34 cellular contexts compared by ENCODE assay signal in the genomic region with DNA sequence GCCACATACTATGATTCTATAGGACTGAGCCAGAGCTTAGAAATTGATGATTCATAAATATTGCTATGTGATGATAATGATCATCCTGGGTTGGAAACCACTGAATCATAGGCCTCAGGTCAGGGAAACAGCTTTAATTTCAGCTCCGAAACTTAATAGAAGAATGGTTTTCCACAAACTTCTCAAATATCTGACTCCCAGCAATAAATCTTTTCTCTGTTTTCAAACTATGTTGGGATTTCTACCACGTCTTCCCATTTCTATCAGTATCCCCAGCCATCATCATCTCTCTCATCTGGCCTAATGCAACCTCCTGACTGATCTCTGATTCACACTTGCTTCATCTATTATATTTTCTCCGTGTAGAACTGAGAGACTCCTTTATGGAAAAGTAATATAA.
A peak's percentile ranks its signal among the peaks of the same experiment; 100 is the strongest.
DNase-seq lines count a peak whose midpoint lies in the region; ATAC-seq and TF ChIP-seq lines count a peak whose summit lies in the region.
"Had no signal": no experiment of that assay in that cellular context is flagged by ENCODE, and none has a peak within 500 bp of the region (broad histone marks: within the 10 kb centered on the region; RNA-seq: fewer than 3 reads in every experiment).

No MANE protein-coding gene starts in this region.

- H3K36me3 Mint-ChIP-seq in MCF 10A (ENCODE audit: insufficient read depth, unreplicated experiment): peaks cover 6% of the 10 kb centered on the region
- no peaks in the 10 kb centered on the region for H3K36me3 Mint-ChIP-seq in activated naive CD8-positive, alpha-beta T cell treated with anti-CD3 and anti-CD28 coated beads, Interleukin-2, amount 50 U/mL, for 24 hours (ENCODE audit: low read depth)
- H3K36me3 Mint-ChIP-seq: activated naive CD4-positive, alpha-beta T cell treated with anti-CD3 and anti-CD28 coated beads, Interleukin-2, amount 10 ng/mL, durations not matched to agents 7 days and 5 days; CD4-positive, alpha-beta memory T cell; naive thymus-derived CD4-positive, alpha-beta T cell had no signal

- H2AFZ ChIP-seq in mammary epithelial cell (ENCODE audit: low read depth, low read length) (peak overlapping the region; percentile 17), fibroblast of lung (ENCODE audit: low read length) (no peak overlapping the region)

- peaks cover 10% of the 10 kb centered on the region for H3K4me1 Mint-ChIP-seq in MCF 10A (ENCODE audit: insufficient read depth, unreplicated experiment)
- no peaks in the 10 kb centered on the region for H3K4me1 Mint-ChIP-seq in activated naive CD8-positive, alpha-beta T cell treated with anti-CD3 and anti-CD28 coated beads, Interleukin-2, amount 50 U/mL, for 24 hours
- H3K4me1 Mint-ChIP-seq: activated naive CD4-positive, alpha-beta T cell treated with anti-CD3 and anti-CD28 coated beads, Interleukin-2, amount 10 ng/mL, durations not matched to agents 7 days and 5 days; CD4-positive, alpha-beta memory T cell; naive thymus-derived CD4-positive, alpha-beta T cell had no signal

- no peaks in the 10 kb centered on the region for H3K9me3 Mint-ChIP-seq in MCF 10A (ENCODE audit: unreplicated experiment)
- H3K9me3 Mint-ChIP-seq in activated naive CD8-positive, alpha-beta T cell treated with anti-CD3 and anti-CD28 coated beads, Interleukin-2, amount 50 U/mL, for 24 hours: no peaks in the 10 kb centered on the region
- H3K9me3 Mint-ChIP-seq: activated naive CD4-positive, alpha-beta T cell treated with anti-CD3 and anti-CD28 coated beads, Interleukin-2, amount 10 ng/mL, durations not matched to agents 7 days and 5 days had no signal

- H3K4me3 Mint-ChIP-seq in MCF 10A (ENCODE audit: unreplicated experiment): no peak overlapping the region
- no peak overlapping the region for H3K4me3 Mint-ChIP-seq in activated naive CD8-positive, alpha-beta T cell treated with anti-CD3 and anti-CD28 coated beads, Interleukin-2, amount 50 U/mL, for 24 hours
- H3K4me3 Mint-ChIP-seq: activated naive CD4-positive, alpha-beta T cell treated with anti-CD3 and anti-CD28 coated beads, Interleukin-2, amount 10 ng/mL, durations not matched to agents 7 days and 5 days; CD4-positive, alpha-beta memory T cell; effector memory CD8-positive, alpha-beta T cell; naive thymus-derived CD4-positive, alpha-beta T cell had no signal

- dilution Hi-C loops in mammary epithelial cell (cut with HindIII; ENCODE audit: low sequenced_read_pairs): no loop called here

- no peaks in the 10 kb centered on the region for H3K36me3 ChIP-seq in mammary epithelial cell (ENCODE audit: insufficient read depth, low read length)
- H3K36me3 ChIP-seq in RWPE2 (ENCODE audit: low read depth): no peaks in the 10 kb centered on the region
- no peaks in the 10 kb centered on the region for H3K36me3 ChIP-seq in fibroblast of lung (ENCODE audit: control insufficient read depth, insufficient read depth, low read length)
- no peaks in the 10 kb centered on the region for H3K36me3 ChIP-seq in colonic mucosa
- H3K36me3 ChIP-seq: gastroesophageal sphincter, left ventricle myocardium inferior, prostate gland, WERI-Rb-1 had no signal

- H3K27ac Mint-ChIP-seq in MCF 10A (ENCODE audit: low read depth, unreplicated experiment): no peak overlapping the region
- no peak overlapping the region for H3K27ac Mint-ChIP-seq in activated naive CD8-positive, alpha-beta T cell treated with anti-CD3 and anti-CD28 coated beads, Interleukin-2, amount 50 U/mL, for 24 hours
- H3K27ac Mint-ChIP-seq: activated naive CD4-positive, alpha-beta T cell treated with anti-CD3 and anti-CD28 coated beads, Interleukin-2, amount 10 ng/mL, durations not matched to agents 7 days and 5 days; CD4-positive, alpha-beta memory T cell; effector memory CD8-positive, alpha-beta T cell; naive thymus-derived CD4-positive, alpha-beta T cell had no signal

- BruUV-seq in mammary epithelial cell (replicated peaks; lab: Mats Ljungman, UMichigan): no TSS peak
- no TSS peak for BruUV-seq in MCF 10A (replicated peaks; lab: Mats Ljungman, UMichigan)

- H3K27ac ChIP-seq in mammary epithelial cell (ENCODE audit: insufficient read depth, low read depth, low read length) (peak overlapping the region; percentile 24), RWPE2 (ENCODE audit: poor library complexity, severe bottlenecking) (peak overlapping the region; percentile 82), fibroblast of lung (ENCODE audit: insufficient read depth, low read length) (no peak overlapping the region), colonic mucosa (no peak overlapping the region)
- H3K27ac ChIP-seq: 22Rv1, gastroesophageal sphincter, left ventricle myocardium inferior, prostate gland, WERI-Rb-1 had no signal

- H3K4me3 ChIP-seq in mammary epithelial cell (replicated peaks in 1 of 3; ENCODE audit: insufficient read depth in 1 of 3, low read depth in 2 of 3, low read length in 3 of 3): no peak overlapping the region
- H3K4me3 ChIP-seq in RWPE2 (ENCODE audit: severe bottlenecking): no peak overlapping the region
- H3K4me3 ChIP-seq in fibroblast of lung (replicated peaks in 1 of 4; ENCODE audit: control extremely low read depth in 1 of 4, insufficient read depth in 1 of 4, low read depth in 3 of 4, low read length in 4 of 4): no peak overlapping the region
- H3K4me3 ChIP-seq in colonic mucosa: no peak overlapping the region
- H3K4me3 ChIP-seq: gastroesophageal sphincter, left ventricle myocardium inferior, prostate gland had no signal

- H4K20me1 ChIP-seq in mammary epithelial cell (ENCODE audit: insufficient read depth, low read length) (no peaks in the 10 kb centered on the region), fibroblast of lung (ENCODE audit: control insufficient read depth, extremely low read depth, insufficient read depth, low read length) (no peaks in the 10 kb centered on the region)

- H3K4me1 ChIP-seq in mammary epithelial cell (ENCODE audit: insufficient read depth, low read length): no peaks in the 10 kb centered on the region
- H3K4me1 ChIP-seq in RWPE2 (ENCODE audit: insufficient read depth, poor library complexity, severe bottlenecking): peaks cover 26% of the 10 kb centered on the region
- no peaks in the 10 kb centered on the region for H3K4me1 ChIP-seq in fibroblast of lung (ENCODE audit: control insufficient read depth, extremely low read depth, insufficient read depth, low read length)
- H3K4me1 ChIP-seq in colonic mucosa: no peaks in the 10 kb centered on the region
- H3K4me1 ChIP-seq: gastroesophageal sphincter, left ventricle myocardium inferior, prostate gland had no signal

- H3K9me3 ChIP-seq in mammary epithelial cell (replicated peaks; ENCODE audit: insufficient read depth, low read length) (no peaks in the 10 kb centered on the region), RWPE2 (ENCODE audit: severe bottlenecking) (no peaks in the 10 kb centered on the region), fibroblast of lung (ENCODE audit: control insufficient read depth, insufficient read depth, low read depth, low read length) (no peaks in the 10 kb centered on the region), colonic mucosa (no peaks in the 10 kb centered on the region)
- H3K9me3 ChIP-seq: gastroesophageal sphincter, left ventricle myocardium inferior, prostate gland had no signal

- H3K4me2 ChIP-seq in mammary epithelial cell (ENCODE audit: insufficient read depth, low read depth, low read length) (peak overlapping the region; percentile 11), fibroblast of lung (ENCODE audit: extremely low read depth, insufficient read depth, low read length) (no peak overlapping the region)

- in situ Hi-C loops in mammary epithelial cell (cut with MboI; ENCODE audit: low sequenced_read_pairs in 2 of 2): no loop called here

- CTCF ChIA-PET in mammary epithelial cell (lab: Charles Lee; ENCODE audit: low non-redundant PET): no interaction called here
- CTCF ChIA-PET in MCF 10A (lab: Yijun Ruan, JAX): interaction anchor here (0.9 kb wide), 1 partner anchor 17 kb away, joined by 4 read pairs; no protein-coding TSS in a partner anchor

- no peak for TF ChIP-seq CTCF in mammary epithelial cell (conservative IDR thresholded peaks at IDR 0.05 in 1 of 2, IDR thresholded peaks at IDR 0.05 in 1 of 2; ENCODE audit: extremely low read depth in 1 of 2, insufficient read depth in 1 of 2, low read depth in 1 of 2, low read length in 2 of 2)
- no peak for TF ChIP-seq CTCF in MCF 10A (IDR thresholded peaks at IDR 0.05; ENCODE audit: unreplicated experiment)
- no peak for TF ChIP-seq CTCF in RWPE2 (IDR thresholded peaks at IDR 0.05; ENCODE audit: poor library complexity, severe bottlenecking)
- no peak for TF ChIP-seq CTCF in fibroblast of lung (conservative IDR thresholded peaks at IDR 0.05 in 1 of 2, IDR thresholded peaks at IDR 0.05 in 1 of 2; ENCODE audit: low read depth in 1 of 2, low read length in 2 of 2)
- TF ChIP-seq CTCF in colonic mucosa (IDR thresholded peaks at IDR 0.05): no peak

- intact Hi-C loops in mammary epithelial cell (cut with micrococcal nuclease) (no loop called here), MCF 10A (cut with micrococcal nuclease) (no loop called here), colonic mucosa (cut with DNase I) (no loop called here), sciatic nerve (cut with DNase I) (no loop called here)

- peak; percentile 89 for ATAC-seq in RWPE2 (ENCODE audit: low read depth)
- ATAC-seq in activated naive CD8-positive, alpha-beta T cell treated with anti-CD3 and anti-CD28 coated beads, Interleukin-2, amount 50 U/mL, for 24 hours: no peak
- no peak for ATAC-seq in sciatic nerve
- ATAC-seq: effector memory CD8-positive, alpha-beta T cell; esophagus mucosa; gastroesophageal sphincter; naive thymus-derived CD4-positive, alpha-beta T cell; Right ventricle myocardium inferior had no signal

- H3K79me2 ChIP-seq in mammary epithelial cell (ENCODE audit: insufficient read depth, low read length) (no peaks in the 10 kb centered on the region), fibroblast of lung (ENCODE audit: control insufficient read depth, insufficient read depth, low read length) (no peaks in the 10 kb centered on the region)

- peak; percentile 51 for DNase-seq in mammary epithelial cell
- no peak for DNase-seq in MCF 10A (ENCODE audit: unreplicated experiment)
- no peak for DNase-seq in RWPE2 (ENCODE audit: low spot score)
- DNase-seq in fibroblast of lung (ENCODE audit: low read depth in 2 of 2): peak; percentile 51 to 56
- no peak for DNase-seq in colonic mucosa
- DNase-seq in 8988T: no peak
- no peak for DNase-seq in activated naive CD8-positive, alpha-beta T cell treated with anti-CD3 and anti-CD28 coated beads, Interleukin-2, amount 50 U/mL, for 24 hours
- no peak for DNase-seq in sciatic nerve (ENCODE audit: low spot score)
- DNase-seq: activated CD4-positive, alpha-beta T cell treated with anti-CD3 and anti-CD28 coated beads, Interleukin-2, amount 50 U/mL, for 1 hour; activated naive CD4-positive, alpha-beta T cell treated with anti-CD3 and anti-CD28 coated beads, Interleukin-2, amount 10 ng/mL, durations not matched to agents 7 days and 5 days; AML-193; anterior cingulate cortex; CD4-positive, alpha-beta memory T cell; cortex of kidney; effector memory CD8-positive, alpha-beta T cell; H7; KG1; left ventricle myocardium inferior; midbrain; naive thymus-derived CD4-positive, alpha-beta T cell; NCI-H1436; NCI-H446; NCI-H774; nucleus accumbens; stimulated activated CD4-positive, alpha-beta T cell treated with anti-CD3 and anti-CD28 coated beads, Interleukin-15, amount 100 ng/mL, for 24 hours; stimulated activated naive CD4-positive, alpha-beta T cell; SW 1271; T-helper 9 cell; WERI-Rb-1 had no signal

- H3K27me3 Mint-ChIP-seq in MCF 10A (ENCODE audit: insufficient read depth, unreplicated experiment): no peaks in the 10 kb centered on the region
- no peaks in the 10 kb centered on the region for H3K27me3 Mint-ChIP-seq in activated naive CD8-positive, alpha-beta T cell treated with anti-CD3 and anti-CD28 coated beads, Interleukin-2, amount 50 U/mL, for 24 hours
- H3K27me3 Mint-ChIP-seq: activated naive CD4-positive, alpha-beta T cell treated with anti-CD3 and anti-CD28 coated beads, Interleukin-2, amount 10 ng/mL, durations not matched to agents 7 days and 5 days; CD4-positive, alpha-beta memory T cell; effector memory CD8-positive, alpha-beta T cell; naive thymus-derived CD4-positive, alpha-beta T cell had no signal

- no peaks in the 10 kb centered on the region for H3K27me3 ChIP-seq in mammary epithelial cell (ENCODE audit: insufficient read depth, low read length)
- no peaks in the 10 kb centered on the region for H3K27me3 ChIP-seq in RWPE2 (ENCODE audit: insufficient read depth, poor library complexity, severe bottlenecking)
- H3K27me3 ChIP-seq in fibroblast of lung (ENCODE audit: control insufficient read depth, insufficient read depth, low read length): no peaks in the 10 kb centered on the region
- H3K27me3 ChIP-seq in colonic mucosa: no peaks in the 10 kb centered on the region
- H3K27me3 ChIP-seq: gastroesophageal sphincter had no signal

- 42% methylated on average over 3 of the region's 3 CpGs for WGBS in mammary epithelial cell (ENCODE audit: low coverage, missing lambda C conversion rate)

- H3K9ac ChIP-seq in mammary epithelial cell (ENCODE audit: insufficient read depth, low read length) (no peak overlapping the region), fibroblast of lung (ENCODE audit: insufficient read depth, low read length) (no peak overlapping the region), colonic mucosa (ENCODE audit: low read depth in 2 of 2, low read length in 2 of 2) (no peak overlapping the region)

- POLR2A ChIA-PET in MCF 10A (lab: Yijun Ruan, JAX): no interaction called here

Comparison
In these comparisons a context has a peak if more than half of its experiments do, and no peak if none do; other contexts are left out.
1. DNase-seq: peak in mammary epithelial cell (single experiment) and fibroblast of lung (2 of 2); none in MCF 10A (single experiment), RWPE2 (single experiment), colonic mucosa (single experiment), 8988T (single experiment), activated naive CD8-positive, alpha-beta T cell treated with anti-CD3 and anti-CD28 coated beads, Interleukin-2, amount 50 U/mL, for 24 hours (single experiment) and sciatic nerve (single experiment).
2. H3K27ac ChIP-seq: peak in mammary epithelial cell (single experiment) and RWPE2 (single experiment); none in fibroblast of lung (single experiment) and colonic mucosa (single experiment).